18 cellular contexts compared by ENCODE assay signal in the genomic region with DNA sequence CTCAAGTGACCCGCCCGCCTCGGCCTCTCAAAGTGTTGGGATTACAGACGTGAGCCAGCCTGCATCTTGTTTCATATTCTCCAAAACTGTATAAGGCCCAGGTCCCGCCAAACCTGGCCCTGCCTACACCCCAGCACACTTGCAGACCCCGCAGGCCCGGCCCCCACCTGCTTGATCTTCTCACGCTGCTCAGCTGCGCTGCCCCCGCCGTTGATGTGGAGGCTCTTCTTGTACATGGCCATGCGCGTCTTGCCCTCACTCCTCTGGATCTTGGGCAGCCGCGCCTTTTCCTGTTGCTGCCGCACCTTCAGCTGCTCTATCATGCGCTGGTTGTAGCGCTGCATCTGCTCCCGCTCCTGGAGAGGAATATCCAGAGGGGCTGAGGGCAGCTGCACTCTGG.
"Had no signal": no experiment of that assay in that cellular context is flagged by ENCODE, and none has a peak within 500 bp of the region (broad histone marks: within the 10 kb centered on the region; RNA-seq: fewer than 3 reads in every experiment).

No MANE protein-coding gene starts in this region.

- H3K9ac ChIP-seq: neural progenitor cell had no signal

- DNase-seq: activated B cell treated with CpG ODN at 0.5 μM for 24 hours; activated CD4-positive, alpha-beta T cell treated with anti-CD3 and anti-CD28 coated beads for 48 hours; activated naive CD4-positive, alpha-beta T cell treated with anti-CD3 and anti-CD28 coated beads for 36 hours; activated T-cell treated with anti-CD3 and anti-CD28 coated beads for 4 hours; gastrocnemius medialis; heart left ventricle; left lung; midbrain; SIG-M5; T-cell; T-helper 9 cell; testis had no signal

- H3K4me3 Mint-ChIP-seq: activated B cell treated with CpG ODN at 0.5 μM for 24 hours; activated naive CD4-positive, alpha-beta T cell treated with anti-CD3 and anti-CD28 coated beads for 36 hours; neural progenitor cell; T-cell had no signal

- H3K27ac Mint-ChIP-seq: activated B cell treated with CpG ODN at 0.5 μM for 24 hours; activated naive CD4-positive, alpha-beta T cell treated with anti-CD3 and anti-CD28 coated beads for 36 hours; neural progenitor cell had no signal

- H3K27ac ChIP-seq: adrenal gland, gastrocnemius medialis, heart left ventricle, left lung, neural progenitor cell, prostate gland, testis, upper lobe of left lung had no signal

- ATAC-seq: gastrocnemius medialis, heart left ventricle, left lung, right cardiac atrium, SK-N-SH treated with all-trans-retinoic acid at 6 μM for 48 hours, T-cell had no signal

- H3K27me3 ChIP-seq: adrenal gland, gastrocnemius medialis, heart left ventricle, left lung, neural progenitor cell, testis, upper lobe of left lung had no signal

- H3K9me3 ChIP-seq: adrenal gland, gastrocnemius medialis, heart left ventricle, left lung, prostate gland, testis, upper lobe of left lung had no signal

- H3K9me3 Mint-ChIP-seq: activated B cell treated with CpG ODN at 0.5 μM for 24 hours; activated naive CD4-positive, alpha-beta T cell treated with anti-CD3 and anti-CD28 coated beads for 36 hours; neural progenitor cell; T-cell had no signal

- H3K4me1 ChIP-seq: adrenal gland, gastrocnemius medialis, left lung, neural progenitor cell, prostate gland, upper lobe of left lung had no signal

- H3K4me3 ChIP-seq: adrenal gland, gastrocnemius medialis, heart left ventricle, left lung, neural progenitor cell, prostate gland, testis, upper lobe of left lung had no signal

- H3K4me1 Mint-ChIP-seq: activated B cell treated with CpG ODN at 0.5 μM for 24 hours had no signal

- H3K27me3 Mint-ChIP-seq: activated B cell treated with CpG ODN at 0.5 μM for 24 hours, T-cell had no signal

- H2AFZ ChIP-seq: neural progenitor cell had no signal

- H3K36me3 ChIP-seq: neural progenitor cell, prostate gland had no signal

- H3K4me2 ChIP-seq: neural progenitor cell had no signal
